Comparison of ENCODE assay signal across 21 cellular contexts in the genomic region with DNA sequence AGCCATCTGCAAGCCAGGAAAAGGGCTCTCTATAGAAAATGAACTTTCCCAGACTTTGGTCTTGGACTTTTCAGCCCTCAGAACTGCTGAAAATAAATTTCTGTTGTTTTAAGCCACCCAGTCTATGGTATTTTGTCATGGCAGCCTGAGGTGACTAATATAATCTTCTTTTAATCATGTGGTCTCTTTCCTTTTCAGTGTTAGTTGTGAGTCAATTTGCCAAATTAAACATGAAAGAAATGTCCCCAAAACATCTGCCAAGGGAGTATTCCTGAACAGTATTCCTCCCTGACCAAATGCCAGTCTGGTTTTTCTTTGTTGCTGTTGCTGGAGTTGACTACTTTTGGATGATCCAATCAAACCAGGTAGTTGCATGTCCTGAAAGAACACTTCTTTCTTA. TPM values are rescaled to one million over a fixed set of nuclear protein-coding genes. Genes with fewer than 3 reads are reported as not detected.
DNase-seq lines count a peak whose midpoint lies in the region.
"Had no signal": no experiment of that assay in that cellular context is flagged by ENCODE, and none has a peak within 500 bp of the region (broad histone marks: within the 10 kb centered on the region; RNA-seq: fewer than 3 reads in every experiment).

No MANE protein-coding gene starts in this region.

- no peaks in the 10 kb centered on the region for H3K9me3 ChIP-seq in adipocyte (ENCODE audit: control insufficient read depth, low read length)
- H3K9me3 ChIP-seq: BLaER1 treated with 17β-estradiol and CSF1 and Interleukin-3, amounts not matched to agents 10 nM and 100 nM; MG63 had no signal

- H3K9ac ChIP-seq in adipocyte (ENCODE audit: low read length) = no peak overlapping the region
- H3K9ac ChIP-seq: BLaER1 treated with 17β-estradiol and CSF1 and Interleukin-3, amounts not matched to agents 10 nM and 100 nM had no signal

- no peaks in the 10 kb centered on the region for H3K36me3 ChIP-seq in adipocyte (ENCODE audit: control insufficient read depth, insufficient read depth, low read length, severe bottlenecking)
- H3K36me3 ChIP-seq: BLaER1 treated with 17β-estradiol and CSF1 and Interleukin-3, amounts not matched to agents 10 nM and 100 nM; MG63 had no signal

- DNase-seq in A172 (ENCODE audit: low spot score) (peak; percentile 32), HT1080 (ENCODE audit: low read depth) (peak; percentile 32), adipocyte (ENCODE audit: low read depth) (peak; percentile 15), fibroblast of gingiva (ENCODE audit: low read depth) (peak; percentile 10), NCI-H1694 treated with DMSO at 0.1 percent for 48 hours (lab: John Stamatoyannopoulos, UW) (no peak), midbrain (lab: John Stamatoyannopoulos, UW) (no peak), SKM-1 (lab: John Stamatoyannopoulos, UW; ENCODE audit: unreplicated experiment) (no peak), AG20443 (ENCODE audit: low spot score) (no peak)
- DNase-seq: AML-193; CD4-positive, alpha-beta T cell; DMS53; GDM1; MG63; NCI-H187; NCI-H2081 treated with DMSO at 0.1 percent for 48 hours; NCI-H2171; NCI-H226; NCI-H510A; NCI-H69 had no signal

- peaks cover 10% of the 10 kb centered on the region for H3K4me1 ChIP-seq in adipocyte (ENCODE audit: control insufficient read depth, insufficient read depth, low read length)

- no peak overlapping the region for H3K4me3 ChIP-seq in adipocyte (ENCODE audit: low read length)
- H3K4me3 ChIP-seq: BLaER1 treated with 17β-estradiol and CSF1 and Interleukin-3, amounts not matched to agents 10 nM and 100 nM; GM12878; MG63 had no signal

- no peaks in the 10 kb centered on the region for H3K27me3 ChIP-seq in adipocyte (replicated peaks; ENCODE audit: control insufficient read depth, insufficient read depth, low read length)

RNA-seq across cellular contexts. Expression of a gene that starts 4.7 kb away (rescaled TPM):
- total RNA-seq in A172 (2014; rRNA removed; shearing (Covaris generic)) = 14.8 and 18.0 TPM in 2 replicates
- 8.9 and 12.2 TPM in 2 replicates for total RNA-seq in HT1080 (2014; rRNA removed; shearing (Covaris generic))
- polyA plus RNA-seq in HT1080 (2015; cell fraction: cytosol; rRNA removed) = 6.8 and 8.9 TPM in 2 replicates
- 40.7 and 42.9 TPM in 2 replicates for polyA plus RNA-seq in HT1080 (2015; cell fraction: nucleus; rRNA removed)

RNA-seq across cellular contexts. Expression of a gene that starts 20.5 kb away (rescaled TPM):
- total RNA-seq in A172 (2014; rRNA removed; shearing (Covaris generic)) = 1.8 and 2.4 TPM in 2 replicates
- 8.1 and 8.5 TPM in 2 replicates for total RNA-seq in HT1080 (2014; rRNA removed; shearing (Covaris generic))
- polyA plus RNA-seq in HT1080 (2015; cell fraction: cytosol; rRNA removed) = 4.2 and 6.5 TPM in 2 replicates
- polyA plus RNA-seq in HT1080 (2015; cell fraction: nucleus; rRNA removed) = 6.3 and 6.6 TPM in 2 replicates

Comparison
In these comparisons a context has a peak if more than half of its experiments do, and no peak if none do; other contexts are left out.
1. DNase-seq: peak in A172 (single experiment), HT1080 (single experiment), adipocyte (single experiment) and fibroblast of gingiva (single experiment); none in NCI-H1694 treated with DMSO at 0.1 percent for 48 hours (single experiment), midbrain (single experiment), SKM-1 (single experiment) and AG20443 (single experiment).